1 cellular context compared by ENCODE assay signal in genomic region chr12:5904969-5905368, GRCh38.
TF ChIP-seq lines count a peak whose summit lies in the region.

No MANE protein-coding gene starts in this region.

TF ChIP-seq in H1, 55 proteins besides CTCF, POLR2A, EP300 and RAD21:
- no peak for TF ChIP-seq MAX (IDR thresholded peaks at IDR 0.05)
- no peak for TF ChIP-seq NRF1 (IDR thresholded peaks at IDR 0.05; ENCODE audit: low read depth, low read length)
- no peak for TF ChIP-seq CTBP2 (IDR thresholded peaks at IDR 0.05; ENCODE audit: borderline replicate concordance, insufficient read depth, insufficient read length, low read length)
- TF ChIP-seq E2F6 (IDR thresholded peaks at IDR 0.05): no peak
TF ChIP-seq in H1: peak in this region for 0.
